In the genomic region with DNA sequence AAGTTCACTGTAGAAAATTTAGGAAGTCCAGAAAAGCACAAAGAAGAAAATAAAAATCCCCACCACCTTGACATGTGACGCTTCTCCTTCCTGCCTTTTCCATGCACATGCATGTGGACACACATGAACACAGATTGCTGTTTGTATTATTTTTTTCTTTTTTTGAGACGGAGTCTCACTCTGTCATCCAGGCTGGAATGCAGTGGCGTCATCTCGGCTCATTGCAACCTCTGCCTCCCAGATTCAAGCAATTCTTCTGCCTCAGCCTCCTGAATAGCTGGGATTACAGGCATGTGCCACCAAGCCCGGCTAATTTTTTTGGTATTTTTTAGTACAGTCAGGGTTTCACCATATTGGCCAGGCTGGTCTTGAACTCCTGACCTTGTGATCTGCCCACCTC, we compare ENCODE assay signal across 1 cellular context. TPM values are rescaled to one million over a fixed set of nuclear protein-coding genes. Genes with fewer than 3 reads are reported as not detected.
"Had no signal": no experiment of that assay in that cellular context is flagged by ENCODE, and none has a peak within 500 bp of the region (broad histone marks: within the 10 kb centered on the region; RNA-seq: fewer than 3 reads in every experiment).

No MANE protein-coding gene starts in this region.

RNA-seq across cellular contexts. Expression of a gene that starts 55.1 kb away (rescaled TPM):
- polyA plus RNA-seq: IgD-negative memory B cell had no signal
